Comparison of ENCODE assay signal across 19 cellular contexts in the genomic region with DNA sequence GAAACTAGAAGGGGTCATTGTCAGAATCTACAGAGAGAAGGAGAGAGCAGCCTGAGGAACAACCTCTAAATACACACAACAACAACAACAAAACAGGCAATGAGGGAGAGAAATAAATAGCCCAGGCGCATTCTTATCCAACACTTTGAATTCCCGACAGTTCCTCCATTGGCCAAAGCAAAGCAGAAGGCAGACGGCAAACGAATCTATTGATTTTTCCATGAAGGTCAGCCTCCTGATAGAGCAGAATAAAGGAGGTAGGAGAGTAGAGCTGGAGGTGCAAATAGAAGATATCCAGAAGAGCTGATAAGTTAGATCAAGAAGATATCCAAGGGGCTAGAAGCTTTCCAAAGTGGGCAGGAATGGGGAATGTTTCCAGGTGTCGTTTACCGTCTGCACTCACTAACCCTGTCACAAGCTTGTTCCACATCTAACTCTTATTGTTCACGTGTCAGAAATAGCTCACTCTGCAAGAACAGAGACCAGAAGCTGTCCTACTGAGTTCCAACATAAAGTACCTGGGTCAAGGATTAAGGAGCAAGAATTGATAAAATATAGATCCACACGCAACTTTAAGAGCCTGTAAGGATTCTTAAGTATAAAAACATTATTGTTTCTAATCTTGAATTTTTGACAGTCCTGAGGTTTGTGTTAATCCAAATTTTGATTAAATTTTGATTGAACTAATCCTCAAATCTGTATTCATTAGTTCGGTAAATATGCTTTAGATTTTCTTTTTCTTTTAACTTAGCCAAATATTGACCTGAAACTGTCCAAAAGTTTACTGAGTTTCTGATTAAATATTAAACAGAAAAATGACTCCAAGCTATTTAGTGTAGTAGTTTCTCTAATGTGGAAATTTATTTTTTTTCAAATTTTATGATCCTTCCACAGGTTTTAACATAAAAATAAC. TPM values are rescaled to one million over a fixed set of nuclear protein-coding genes. Genes with fewer than 3 reads are reported as not detected.
DNase-seq lines count a peak whose midpoint lies in the region; ATAC-seq and TF ChIP-seq lines count a peak whose summit lies in the region.
"Had no signal": no experiment of that assay in that cellular context is flagged by ENCODE, and none has a peak within 500 bp of the region (broad histone marks: within the 10 kb centered on the region; RNA-seq: fewer than 3 reads in every experiment).

No MANE protein-coding gene starts in this region.

- H3K36me3 ChIP-seq in cardiac muscle cell: no peaks in the 10 kb centered on the region

- in situ Hi-C loops in KBM-7 (cut with MboI; ENCODE audit: low pct_unique_long_range_greater_than_20kb, low sequenced_read_pairs): no loop called here

- H3K27me3 ChIP-seq in cardiac muscle cell: no peaks in the 10 kb centered on the region

- H3K9me3 Mint-ChIP-seq in neural crest cell: peaks cover 6% of the 10 kb centered on the region
- H3K9me3 Mint-ChIP-seq in natural killer cell: peaks cover 11 to 14% of the 10 kb centered on the region in 2 donors

- TF ChIP-seq CTCF in cardiac muscle cell (IDR thresholded peaks at IDR 0.05; ENCODE audit: low read depth, low read length) (no peak), neural crest cell (conservative IDR thresholded peaks at IDR 0.05) (no peak), natural killer cell (IDR thresholded peaks at IDR 0.05) (no peak)

- no peaks in the 10 kb centered on the region for H3K27me3 Mint-ChIP-seq in neural crest cell (ENCODE audit: low read depth)
- no peaks in the 10 kb centered on the region for H3K27me3 Mint-ChIP-seq in natural killer cell (ENCODE audit: low read depth in 2 of 2)

- H3K4me3 Mint-ChIP-seq in neural crest cell (peak overlapping the region; percentile 14), natural killer cell (no peak overlapping the region)
- H3K4me3 Mint-ChIP-seq: CD14-positive monocyte had no signal

- intact Hi-C loops in Right ventricle myocardium superior (cut with DNase I): no loop called here
- intact Hi-C loops in natural killer cell (cut with micrococcal nuclease): no loop called here

- H3K27ac Mint-ChIP-seq in neural crest cell (ENCODE audit: unreplicated experiment) (peak overlapping the region; percentile 37), natural killer cell (no peak overlapping the region)
- H3K27ac Mint-ChIP-seq: CD14-positive monocyte had no signal

- H3K27ac ChIP-seq in cardiac muscle cell: peak overlapping the region; percentile 82

- H3K4me3 ChIP-seq in cardiac muscle cell: no peak overlapping the region

- peaks cover 58% of the 10 kb centered on the region for H3K4me1 ChIP-seq in cardiac muscle cell (ENCODE audit: low read depth)

- DNase-seq in cardiac muscle cell (ENCODE audit: low read depth in 1 of 2, low spot score in 1 of 2) (peak in 1 of 2 donors; percentile 24), Right ventricle myocardium superior (no peak), left lobe of liver (ENCODE audit: low spot score) (no peak), neural crest cell (ENCODE audit: low read depth, low spot score) (no peak), natural killer cell (no peak), KBM-7 (no peak)
- DNase-seq: 8988T, DMS79 treated with DMSO at 0.1 percent for 48 hours, H7, IMR-90, Karpas-422, NCI-H1048, NCI-H146, NCI-H2171 treated with DMSO at 0.1 percent for 48 hours, NCI-H446 treated with DMSO at 0.1 percent for 48 hours had no signal

- H3K4me1 Mint-ChIP-seq in neural crest cell (peaks cover 76% of the 10 kb centered on the region), natural killer cell (no peaks in the 10 kb centered on the region)
- H3K4me1 Mint-ChIP-seq: CD14-positive monocyte had no signal

- H3K36me3 Mint-ChIP-seq in neural crest cell (ENCODE audit: low read depth): peaks cover 34% of the 10 kb centered on the region
- no peaks in the 10 kb centered on the region for H3K36me3 Mint-ChIP-seq in natural killer cell
- H3K36me3 Mint-ChIP-seq: CD14-positive monocyte had no signal

- ATAC-seq in Right ventricle myocardium superior (ENCODE audit: poor library complexity) (no peak), left lobe of liver (peak; percentile 78), HG02623 (IDR thresholded peaks at IDR 0.05; ENCODE audit: unreplicated experiment) (no peak), natural killer cell (no peak), HG02852 (IDR thresholded peaks at IDR 0.05; ENCODE audit: unreplicated experiment) (no peak)
- ATAC-seq: Panc1 had no signal

- H3K9me3 ChIP-seq in cardiac muscle cell (ENCODE audit: low read depth): no peaks in the 10 kb centered on the region

RNA-seq across cellular contexts. Expression of gene PTN, which starts 45.7 kb away (rescaled TPM):
- 82.1 and 183 TPM in 2 replicates for total RNA-seq in cardiac muscle cell
- polyA plus RNA-seq in cardiac muscle cell: 68.5 and 125 TPM in 2 replicates
- total RNA-seq in Right ventricle myocardium superior: 18.8 TPM
- total RNA-seq in left lobe of liver: 0.38 TPM
- 228 and 240 TPM in 2 replicates for total RNA-seq in neural crest cell
- not detected for total RNA-seq in natural killer cell
- polyA plus RNA-seq: CD14-positive monocyte had no signal

Comparison
In these comparisons a context has a peak if more than half of its experiments do, and no peak if none do; other contexts are left out.
1. RNA of gene PTN, which starts 45.7 kb away (total RNA-seq): 228 to 240 TPM in neural crest cell, 82.1 to 183 TPM in cardiac muscle cell and 18.8 TPM in Right ventricle myocardium superior (single experiment); 0.38 TPM in left lobe of liver (single experiment) and not detected in natural killer cell; every median in the first group is over 10 times any median in the second.